In the genomic region with DNA sequence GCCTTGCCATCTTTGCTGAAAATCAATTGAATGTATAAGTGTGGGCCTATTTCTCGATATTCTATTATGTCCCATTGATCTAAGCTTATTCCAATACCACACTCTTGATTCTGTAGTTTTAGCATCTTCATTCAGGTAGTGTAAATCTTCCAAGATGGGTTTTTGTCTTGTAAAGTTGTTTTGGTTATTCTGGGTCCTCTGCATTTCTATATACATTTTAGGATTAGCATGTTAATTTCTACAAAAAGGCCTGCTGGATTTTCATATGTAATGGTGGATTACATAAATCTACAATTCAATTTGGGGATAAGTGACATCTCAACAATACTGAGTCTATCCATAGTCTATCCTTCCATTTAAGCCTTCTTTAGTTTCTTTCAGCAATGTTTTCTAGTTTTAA, we compare ENCODE assay signal across 25 cellular contexts.
"Had no signal": no experiment of that assay in that cellular context is flagged by ENCODE, and none has a peak within 500 bp of the region (broad histone marks: within the 10 kb centered on the region; RNA-seq: fewer than 3 reads in every experiment).

No MANE protein-coding gene starts in this region.

- DNase-seq: colonic mucosa; cortex of kidney; dermis blood vessel endothelial cell; dorsolateral prefrontal cortex; effector CD4-positive, alpha-beta T cell; effector CD8-positive, alpha-beta T cell; effector memory CD4-positive, alpha-beta T cell; effector memory CD8-positive, alpha-beta T cell; endodermal cell; erythroblast; esophagus squamous epithelium; foreskin fibroblast; foreskin keratinocyte; foreskin melanocyte; gastrocnemius medialis; glutamatergic neuron; head of caudate nucleus; heart left ventricle; heart right ventricle had no signal

- H3K27ac Mint-ChIP-seq: dendritic cell treated with granulocyte-macrophage colony-stimulating factor and Interleukin-4, amounts not matched to agents 40 ng/mL and 50 ng/mL, for 4 days; effector memory CD8-positive, alpha-beta T cell; endodermal cell had no signal

- H3K9me3 Mint-ChIP-seq: dendritic cell treated with granulocyte-macrophage colony-stimulating factor and Interleukin-4, amounts not matched to agents 40 ng/mL and 50 ng/mL, for 4 days; endodermal cell had no signal

- H3K36me3 ChIP-seq: colonic mucosa, esophagus muscularis mucosa, esophagus squamous epithelium, gastrocnemius medialis, gastroesophageal sphincter, heart left ventricle, heart right ventricle had no signal

- H3K4me3 Mint-ChIP-seq: dendritic cell treated with granulocyte-macrophage colony-stimulating factor and Interleukin-4, amounts not matched to agents 40 ng/mL and 50 ng/mL, for 4 days; effector memory CD8-positive, alpha-beta T cell; endodermal cell had no signal

- H3K9me3 ChIP-seq: colonic mucosa, esophagus muscularis mucosa, esophagus squamous epithelium, gastrocnemius medialis, gastroesophageal sphincter, heart left ventricle, heart right ventricle had no signal

- ATAC-seq: effector memory CD8-positive, alpha-beta T cell; esophagus mucosa; foreskin keratinocyte; gastrocnemius medialis; gastroesophageal sphincter; heart left ventricle; heart right ventricle had no signal

- H3K4me3 ChIP-seq: colonic mucosa, coronary artery, dorsolateral prefrontal cortex, esophagus muscularis mucosa, esophagus squamous epithelium, gastrocnemius medialis, gastroesophageal sphincter, heart left ventricle, heart right ventricle had no signal

- H3K27ac ChIP-seq: colonic mucosa, coronary artery, dorsolateral prefrontal cortex, epithelial cell of prostate, esophagus muscularis mucosa, esophagus squamous epithelium, foreskin keratinocyte, gastrocnemius medialis, gastroesophageal sphincter, heart left ventricle, heart right ventricle had no signal

- H3K27me3 ChIP-seq: colonic mucosa, esophagus muscularis mucosa, esophagus squamous epithelium, foreskin keratinocyte, gastrocnemius medialis had no signal

- H3K4me1 ChIP-seq: colonic mucosa, esophagus muscularis mucosa, esophagus squamous epithelium, gastrocnemius medialis, gastroesophageal sphincter, heart left ventricle, heart right ventricle had no signal
